1 cellular context compared by ENCODE assay signal in genomic region chr15:74889882-74890768, GRCh38.
TF ChIP-seq lines count a peak whose summit lies in the region.

Gene MPI (plus strand): TSS chr15:74890042. CDS start chr15:74890074, 32 bp downstream.

TF ChIP-seq in K562, 482 proteins besides CTCF, POLR2A, EP300 and RAD21 (continued from another document):
- 0 out of 2 replicates have a peak, but pooled peaks have one; percentile 35 for TF ChIP-seq TOE1 (IDR thresholded peaks at IDR 0.05; ENCODE audit: borderline replicate concordance)
- no peak for TF ChIP-seq TOE1 (CRISPR knock-in tag; IDR thresholded peaks at IDR 0.05; ENCODE audit: borderline replicate concordance, low read depth)
- peak; percentile 48 to 98 for TF ChIP-seq AFF1 (IDR thresholded peaks at IDR 0.05; ENCODE audit: low read depth in 1 of 2, partially characterized antibody in 2 of 2)
- no peak for TF ChIP-seq SOX6 (IDR thresholded peaks at IDR 0.05)
- TF ChIP-seq CREBBP (IDR thresholded peaks at IDR 0.05; ENCODE audit: low read depth, low read length): no peak
- TF ChIP-seq, protein P1, sequence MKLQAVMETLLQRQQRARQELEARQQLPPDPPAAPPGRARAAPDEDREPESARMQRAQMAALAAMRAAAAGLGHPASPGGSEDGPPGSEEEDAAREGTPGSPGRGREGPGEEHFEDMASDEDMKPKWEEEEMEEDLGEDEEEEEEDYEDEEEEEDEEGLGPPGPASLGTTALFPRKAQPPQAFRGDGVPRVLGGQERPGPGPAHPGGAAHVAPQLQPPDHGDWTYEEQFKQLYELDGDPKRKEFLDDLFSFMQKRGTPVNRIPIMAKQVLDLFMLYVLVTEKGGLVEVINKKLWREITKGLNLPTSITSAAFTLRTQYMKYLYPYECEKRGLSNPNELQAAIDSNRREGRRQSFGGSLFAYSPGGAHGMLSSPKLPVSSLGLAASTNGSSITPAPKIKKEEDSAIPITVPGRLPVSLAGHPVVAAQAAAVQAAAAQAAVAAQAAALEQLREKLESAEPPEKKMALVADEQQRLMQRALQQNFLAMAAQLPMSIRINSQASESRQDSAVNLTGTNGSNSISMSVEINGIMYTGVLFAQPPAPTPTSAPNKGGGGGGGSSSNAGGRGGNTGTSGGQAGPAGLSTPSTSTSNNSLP (IDR thresholded peaks at IDR 0.05; ENCODE audit: borderline replicate concordance, low read depth, low read length): no peak
- TF ChIP-seq ZNF766 (CRISPR knock-in tag; conservative IDR thresholded peaks at IDR 0.05): peak; percentile 87
- no peak for TF ChIP-seq ZNF184 (CRISPR knock-in tag; IDR thresholded peaks at IDR 0.05)
- no peak for TF ChIP-seq PATZ1 (CRISPR knock-in tag; IDR thresholded peaks at IDR 0.05; ENCODE audit: borderline replicate concordance)
- TF ChIP-seq CTBP1 (IDR thresholded peaks at IDR 0.05; ENCODE audit: borderline replicate concordance): no peak
- peak; percentile 78 for TF ChIP-seq RBBP5 (IDR thresholded peaks at IDR 0.05; ENCODE audit: borderline replicate concordance, insufficient read depth, low read length, poor library complexity, severe bottlenecking)
- no peak for TF ChIP-seq BCLAF1 (IDR thresholded peaks at IDR 0.05; ENCODE audit: borderline replicate concordance in 1 of 2, control insufficient read depth in 1 of 2, low read depth in 2 of 2, low read length in 1 of 2)
- TF ChIP-seq HDAC1 (IDR thresholded peaks at IDR 0.05): peak in 1 of 2 experiments; percentile 38; a peak in 2 of 4 replicates
- TF ChIP-seq ZBTB12 (CRISPR knock-in tag; IDR thresholded peaks at IDR 0.05): peak; percentile 69; the same call in 1 of the 2 replicates
- TF ChIP-seq PTRF (tag; IDR thresholded peaks at IDR 0.05): no peak
- TF ChIP-seq FOXA1 (IDR thresholded peaks at IDR 0.05; ENCODE audit: borderline replicate concordance): no peak
- TF ChIP-seq FOXP1 (CRISPR knock-in tag; IDR thresholded peaks at IDR 0.05): 0 out of 2 replicates have a peak, but pooled peaks have one; percentile 75
- TF ChIP-seq ZNF140 (CRISPR knock-in tag; IDR thresholded peaks at IDR 0.05): no peak
- TF ChIP-seq ZNF551 (CRISPR knock-in tag; IDR thresholded peaks at IDR 0.05): no peak
- no peak for TF ChIP-seq YBX1 (IDR thresholded peaks at IDR 0.05)
- TF ChIP-seq, protein P2, sequence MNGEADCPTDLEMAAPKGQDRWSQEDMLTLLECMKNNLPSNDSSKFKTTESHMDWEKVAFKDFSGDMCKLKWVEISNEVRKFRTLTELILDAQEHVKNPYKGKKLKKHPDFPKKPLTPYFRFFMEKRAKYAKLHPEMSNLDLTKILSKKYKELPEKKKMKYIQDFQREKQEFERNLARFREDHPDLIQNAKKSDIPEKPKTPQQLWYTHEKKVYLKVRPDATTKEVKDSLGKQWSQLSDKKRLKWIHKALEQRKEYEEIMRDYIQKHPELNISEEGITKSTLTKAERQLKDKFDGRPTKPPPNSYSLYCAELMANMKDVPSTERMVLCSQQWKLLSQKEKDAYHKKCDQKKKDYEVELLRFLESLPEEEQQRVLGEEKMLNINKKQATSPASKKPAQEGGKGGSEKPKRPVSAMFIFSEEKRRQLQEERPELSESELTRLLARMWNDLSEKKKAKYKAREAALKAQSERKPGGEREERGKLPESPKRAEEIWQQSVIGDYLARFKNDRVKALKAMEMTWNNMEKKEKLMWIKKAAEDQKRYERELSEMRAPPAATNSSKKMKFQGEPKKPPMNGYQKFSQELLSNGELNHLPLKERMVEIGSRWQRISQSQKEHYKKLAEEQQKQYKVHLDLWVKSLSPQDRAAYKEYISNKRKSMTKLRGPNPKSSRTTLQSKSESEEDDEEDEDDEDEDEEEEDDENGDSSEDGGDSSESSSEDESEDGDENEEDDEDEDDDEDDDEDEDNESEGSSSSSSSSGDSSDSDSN (IDR thresholded peaks at IDR 0.05; ENCODE audit: borderline replicate concordance in 1 of 2, low read depth in 2 of 2, low read length in 2 of 2): 0 out of 4 replicates have a peak, but pooled peaks of 1 of the 2 experiments have one; percentile 16
- TF ChIP-seq, protein P3, sequence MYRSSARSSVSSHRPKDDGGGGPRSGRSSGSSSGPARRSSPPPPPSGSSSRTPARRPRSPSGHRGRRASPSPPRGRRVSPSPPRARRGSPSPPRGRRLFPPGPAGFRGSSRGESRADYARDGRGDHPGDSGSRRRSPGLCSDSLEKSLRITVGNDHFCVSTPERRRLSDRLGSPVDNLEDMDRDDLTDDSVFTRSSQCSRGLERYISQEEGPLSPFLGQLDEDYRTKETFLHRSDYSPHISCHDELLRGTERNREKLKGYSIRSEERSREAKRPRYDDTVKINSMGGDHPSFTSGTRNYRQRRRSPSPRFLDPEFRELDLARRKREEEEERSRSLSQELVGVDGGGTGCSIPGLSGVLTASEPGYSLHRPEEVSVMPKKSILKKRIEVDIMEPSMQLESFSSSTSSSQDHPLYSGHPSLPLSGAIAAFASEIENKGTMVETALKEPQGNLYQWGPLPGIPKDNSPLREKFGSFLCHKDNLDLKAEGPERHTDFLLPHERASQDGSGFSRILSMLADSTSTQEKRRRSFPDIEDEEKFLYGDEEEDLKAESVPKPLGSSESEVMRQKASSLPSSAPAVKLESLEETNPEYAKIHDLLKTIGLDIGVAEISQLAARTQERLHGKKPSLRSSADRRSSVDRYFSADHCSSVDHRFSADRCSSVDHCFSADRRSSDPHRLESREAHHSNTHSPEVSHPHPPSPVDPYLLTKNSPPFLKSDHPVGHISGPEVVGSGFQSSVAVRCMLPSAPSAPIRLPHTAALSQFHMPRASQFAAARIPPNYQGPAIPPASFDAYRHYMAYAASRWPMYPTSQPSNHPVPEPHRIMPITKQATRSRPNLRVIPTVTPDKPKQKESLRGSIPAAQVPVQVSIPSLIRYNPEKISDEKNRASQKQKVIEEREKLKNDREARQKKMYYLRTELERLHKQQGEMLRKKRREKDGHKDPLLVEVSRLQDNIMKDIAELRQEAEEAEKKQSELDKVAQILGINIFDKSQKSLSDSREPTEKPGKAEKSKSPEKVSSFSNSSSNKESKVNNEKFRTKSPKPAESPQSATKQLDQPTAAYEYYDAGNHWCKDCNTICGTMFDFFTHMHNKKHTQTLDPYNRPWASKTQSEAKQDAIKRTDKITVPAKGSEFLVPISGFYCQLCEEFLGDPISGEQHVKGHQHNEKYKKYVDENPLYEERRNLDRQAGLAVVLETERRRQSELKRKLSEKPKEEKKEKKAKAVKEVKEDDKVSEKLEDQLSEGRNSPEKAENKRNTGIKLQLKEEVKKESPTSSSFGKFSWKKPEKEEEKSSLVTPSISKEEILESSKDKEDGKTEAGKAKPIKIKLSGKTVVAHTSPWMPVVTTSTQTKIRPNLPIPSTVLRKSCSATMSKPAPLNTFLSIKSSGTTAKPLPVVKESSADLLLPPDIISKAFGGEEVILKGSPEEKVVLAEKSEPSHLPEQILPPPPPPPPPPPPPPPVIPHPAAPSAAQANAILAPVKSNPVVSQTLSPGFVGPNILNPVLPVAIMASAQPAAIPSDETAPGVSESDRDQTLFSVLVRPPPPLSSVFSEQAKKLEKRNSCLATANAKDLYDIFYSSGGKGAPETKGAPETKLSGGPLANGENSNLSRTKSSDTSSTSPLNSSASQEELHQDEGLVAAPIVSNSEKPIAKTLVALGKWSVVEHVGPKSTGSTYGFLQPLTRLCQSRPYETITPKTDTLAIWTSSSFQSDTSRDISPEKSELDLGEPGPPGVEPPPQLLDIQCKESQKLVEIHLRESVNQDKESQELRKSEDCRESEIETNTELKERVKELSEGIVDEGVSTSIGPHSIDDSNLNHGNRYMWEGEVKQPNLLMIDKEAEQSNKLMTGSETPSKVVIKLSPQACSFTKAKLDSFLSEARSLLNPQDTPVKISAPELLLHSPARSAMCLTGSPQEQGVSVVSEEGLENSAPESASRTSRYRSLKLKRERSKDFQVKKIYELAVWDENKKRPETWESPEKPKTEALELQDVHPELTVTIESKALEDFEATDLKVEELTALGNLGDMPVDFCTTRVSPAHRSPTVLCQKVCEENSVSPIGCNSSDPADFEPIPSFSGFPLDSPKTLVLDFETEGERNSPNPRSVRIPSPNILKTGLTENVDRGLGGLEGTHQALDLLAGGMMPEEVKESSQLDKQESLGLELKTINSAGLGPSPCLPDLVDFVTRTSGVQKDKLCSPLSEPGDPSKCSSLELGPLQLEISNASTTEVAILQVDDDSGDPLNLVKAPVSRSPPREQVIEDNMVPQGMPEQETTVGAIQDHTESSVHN (IDR thresholded peaks at IDR 0.05; ENCODE audit: borderline replicate concordance in 1 of 2, low read depth in 1 of 2): no peak
- TF ChIP-seq, protein P4, sequence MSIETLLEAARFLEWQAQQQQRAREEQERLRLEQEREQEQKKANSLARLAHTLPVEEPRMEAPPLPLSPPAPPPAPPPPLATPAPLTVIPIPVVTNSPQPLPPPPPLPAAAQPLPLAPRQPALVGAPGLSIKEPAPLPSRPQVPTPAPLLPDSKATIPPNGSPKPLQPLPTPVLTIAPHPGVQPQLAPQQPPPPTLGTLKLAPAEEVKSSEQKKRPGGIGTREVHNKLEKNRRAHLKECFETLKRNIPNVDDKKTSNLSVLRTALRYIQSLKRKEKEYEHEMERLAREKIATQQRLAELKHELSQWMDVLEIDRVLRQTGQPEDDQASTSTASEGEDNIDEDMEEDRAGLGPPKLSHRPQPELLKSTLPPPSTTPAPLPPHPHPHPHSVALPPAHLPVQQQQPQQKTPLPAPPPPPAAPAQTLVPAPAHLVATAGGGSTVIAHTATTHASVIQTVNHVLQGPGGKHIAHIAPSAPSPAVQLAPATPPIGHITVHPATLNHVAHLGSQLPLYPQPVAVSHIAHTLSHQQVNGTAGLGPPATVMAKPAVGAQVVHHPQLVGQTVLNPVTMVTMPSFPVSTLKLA (conservative IDR thresholded peaks at IDR 0.05): peak; percentile 62 to 85
- no peak for TF ChIP-seq ZNF830 (CRISPR knock-in tag; IDR thresholded peaks at IDR 0.05)
- no peak for TF ChIP-seq NCOA2 (IDR thresholded peaks at IDR 0.05; ENCODE audit: partially characterized antibody in 2 of 2)
- no peak for TF ChIP-seq IRF2 (CRISPR knock-in tag; IDR thresholded peaks at IDR 0.05)
